In genomic region chr7:55254596-55255500, GRCh38 we compare ENCODE assay signal across 8 cellular contexts.
A peak's percentile ranks its signal among the peaks of the same experiment; 100 is the strongest.
DNase-seq lines count a peak whose midpoint lies in the region; ATAC-seq and TF ChIP-seq lines count a peak whose summit lies in the region.

No MANE protein-coding gene starts in this region.

- TF ChIP-seq CTCF in kidney epithelial cell (IDR thresholded peaks at IDR 0.05; ENCODE audit: insufficient read depth, low read length, poor library complexity, severe bottlenecking) = peak; percentile 50

- peaks cover 3% of the 10 kb centered on the region for H3K27me3 ChIP-seq in kidney epithelial cell (ENCODE audit: control insufficient read depth, insufficient read depth, low read length)

- peak; percentile 78 for ATAC-seq in HG02970 (IDR thresholded peaks at IDR 0.05; ENCODE audit: low FRiP score, unreplicated experiment)

- H3K36me3 ChIP-seq in kidney epithelial cell (ENCODE audit: control insufficient read depth, insufficient read depth, low read length) = no peaks in the 10 kb centered on the region

- DNase-seq in NCI-H1417 (lab: John Stamatoyannopoulos, UW) (peak; percentile 80 to 85 (median 83)), NCI-H1417 treated with DMSO at 0.1 percent for 48 hours (lab: John Stamatoyannopoulos, UW) (no peak), NCI-H2107 (lab: John Stamatoyannopoulos, UW) (peak; percentile 87), cerebellum (ENCODE audit: low spot score) (peak; percentile 81), kidney epithelial cell (ENCODE audit: low read depth) (no peak)
- DNase-seq in activated CD4-positive, alpha-beta T cell treated with anti-CD3 and anti-CD28 coated beads for 1 hour = peak; percentile 42
- DNase-seq in stimulated activated CD4-positive, alpha-beta T cell treated with anti-CD3 and anti-CD28 coated beads, Interleukin-15, amount 100 ng/mL, for 1 hour (ENCODE audit: low read depth in 1 of 2, low spot score in 1 of 2) = peak; percentile 29 to 58

- H3K4me3 ChIP-seq in kidney epithelial cell (ENCODE audit: low read depth, low read length) = peak overlapping the region; percentile 50

Comparison
In these comparisons a context has a peak if more than half of its experiments do, and no peak if none do; other contexts are left out.
1. DNase-seq: peak in NCI-H1417 (3 of 3), NCI-H2107 (single experiment), activated CD4-positive, alpha-beta T cell treated with anti-CD3 and anti-CD28 coated beads for 1 hour (single experiment), cerebellum (single experiment) and stimulated activated CD4-positive, alpha-beta T cell treated with anti-CD3 and anti-CD28 coated beads, Interleukin-15, amount 100 ng/mL, for 1 hour (2 of 2); none in NCI-H1417 treated with DMSO at 0.1 percent for 48 hours (single experiment) and kidney epithelial cell (single experiment).